Comparison of ENCODE assay signal across 18 cellular contexts in the genomic region with DNA sequence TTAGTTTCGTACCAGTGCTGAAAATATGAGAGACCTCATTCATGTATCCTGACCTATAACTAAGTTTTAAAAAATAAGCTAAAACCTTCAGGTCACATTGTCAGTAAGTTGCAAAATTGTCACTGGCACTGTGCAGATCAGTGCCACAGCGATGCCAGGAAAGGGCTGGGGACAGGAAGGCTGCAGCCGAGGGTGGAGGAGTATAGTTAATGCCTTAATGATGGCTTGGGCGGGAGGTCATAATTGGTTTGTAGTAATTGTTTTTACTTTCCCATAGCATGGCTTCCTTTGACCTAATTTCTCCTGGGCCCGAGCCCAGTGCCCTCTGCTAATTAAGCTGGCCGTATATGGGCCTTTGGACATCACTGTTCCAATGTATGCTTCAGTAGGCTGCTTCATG.
"Had no signal": no experiment of that assay in that cellular context is flagged by ENCODE, and none has a peak within 500 bp of the region (broad histone marks: within the 10 kb centered on the region; RNA-seq: fewer than 3 reads in every experiment).

No MANE protein-coding gene starts in this region.

- H3K27ac Mint-ChIP-seq: endodermal cell; naive thymus-derived CD4-positive, alpha-beta T cell; stimulated activated memory B cell treated with anti-CD40 and anti-IgM and Interleukin-4, amounts not matched to agents 10 μg/mL and 1 μg/mL and 100 μg/mL, for 72 hours; stimulated activated naive CD8-positive, alpha-beta T cell treated with anti-CD3 and anti-CD28 coated beads, Interleukin-15, Interleukin-2, amounts not matched to agents 100 ng/mL and 50 ng/mL, for 24 hours had no signal

- H3K4me1 Mint-ChIP-seq: endodermal cell; naive thymus-derived CD4-positive, alpha-beta T cell; stimulated activated memory B cell treated with anti-CD40 and anti-IgM and Interleukin-4, amounts not matched to agents 10 μg/mL and 1 μg/mL and 100 μg/mL, for 72 hours had no signal

- H3K4me3 Mint-ChIP-seq: endodermal cell; naive thymus-derived CD4-positive, alpha-beta T cell; stimulated activated memory B cell treated with anti-CD40 and anti-IgM and Interleukin-4, amounts not matched to agents 10 μg/mL and 1 μg/mL and 100 μg/mL, for 72 hours; stimulated activated naive CD8-positive, alpha-beta T cell treated with anti-CD3 and anti-CD28 coated beads, Interleukin-15, Interleukin-2, amounts not matched to agents 100 ng/mL and 50 ng/mL, for 24 hours had no signal

- H3K27me3 Mint-ChIP-seq: stimulated activated memory B cell treated with anti-CD40 and anti-IgM and Interleukin-4, amounts not matched to agents 10 μg/mL and 1 μg/mL and 100 μg/mL, for 72 hours had no signal

- H3K9me3 Mint-ChIP-seq: endodermal cell; naive thymus-derived CD4-positive, alpha-beta T cell; stimulated activated naive CD8-positive, alpha-beta T cell treated with anti-CD3 and anti-CD28 coated beads, Interleukin-15, Interleukin-2, amounts not matched to agents 100 ng/mL and 50 ng/mL, for 24 hours had no signal

- H3K27me3 ChIP-seq: foreskin keratinocyte, spleen, tibial artery, upper lobe of left lung, vagina had no signal

- DNase-seq: effector CD4-positive, alpha-beta T cell; endodermal cell; foreskin keratinocyte; hippocampal formation; left colon; mammary epithelial cell; naive thymus-derived CD4-positive, alpha-beta T cell; spleen; stimulated activated CD4-positive, alpha-beta T cell treated with anti-CD3 and anti-CD28 coated beads, Interleukin-15, amount 100 ng/mL, for 24 hours; stimulated activated CD4-positive, alpha-beta T cell treated with anti-CD3 and anti-CD28 coated beads, Interleukin-1b, Interleukin-23, amount 100 ng/mL, for 48 hours; stimulated activated CD4-positive, alpha-beta T cell treated with anti-CD3 and anti-CD28 coated beads, Interleukin-4, amount 100 ng/mL, for 24 hours; tibial artery; upper lobe of left lung had no signal

- H3K4me3 ChIP-seq: coronary artery, spleen, tibial artery, upper lobe of left lung, vagina had no signal

- H3K9me3 ChIP-seq: spleen, tibial artery, upper lobe of left lung, vagina had no signal

- H3K4me1 ChIP-seq: foreskin keratinocyte, spleen, tibial artery, upper lobe of left lung, vagina had no signal

- ATAC-seq: foreskin keratinocyte; left colon; naive thymus-derived CD4-positive, alpha-beta T cell; sciatic nerve; stimulated activated memory B cell treated with anti-CD40 and anti-IgM and Interleukin-4, amounts not matched to agents 10 μg/mL and 1 μg/mL and 100 μg/mL, for 72 hours had no signal

- H3K36me3 Mint-ChIP-seq: naive thymus-derived CD4-positive, alpha-beta T cell; stimulated activated memory B cell treated with anti-CD40 and anti-IgM and Interleukin-4, amounts not matched to agents 10 μg/mL and 1 μg/mL and 100 μg/mL, for 72 hours had no signal

- H3K27ac ChIP-seq: coronary artery, foreskin keratinocyte, spleen, tibial artery, vagina had no signal

- H3K36me3 ChIP-seq: spleen, tibial artery, upper lobe of left lung, vagina had no signal
